ENCODE assay signal across 17 cellular contexts in the genomic region with DNA sequence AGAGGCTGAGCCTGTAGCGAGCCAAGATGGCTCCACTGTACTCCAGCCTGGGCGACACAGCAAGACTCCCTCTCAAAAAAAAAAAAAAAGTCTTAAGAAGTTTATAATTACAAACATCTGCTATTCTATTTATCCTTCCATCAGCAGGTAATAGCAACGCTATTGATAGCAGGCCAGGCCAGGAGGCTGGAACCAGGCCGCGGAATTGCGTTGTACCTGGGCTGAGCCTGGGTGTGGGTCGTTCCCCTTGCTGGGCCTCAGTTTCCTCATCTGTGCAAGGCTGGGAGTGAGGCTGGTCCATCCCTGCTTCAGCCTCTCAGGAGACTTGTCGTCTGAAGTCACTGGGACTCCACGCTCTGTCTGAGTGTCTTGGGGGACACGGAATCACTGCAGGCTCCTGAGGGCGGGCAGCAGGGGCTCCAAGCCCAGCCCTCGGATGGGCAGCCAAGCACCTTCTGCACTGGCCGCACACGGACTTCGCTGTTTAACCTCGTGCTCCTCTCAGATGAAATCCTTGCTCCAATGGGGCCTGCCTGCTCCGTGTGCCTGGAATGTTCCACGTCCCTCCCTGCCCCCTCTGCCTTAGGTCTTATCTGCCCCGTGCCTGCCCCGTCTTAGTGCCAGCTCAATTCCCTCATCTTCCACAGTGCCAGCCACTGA.
DNase-seq lines count a peak whose midpoint lies in the region; ATAC-seq and TF ChIP-seq lines count a peak whose summit lies in the region.
"Had no signal": no experiment of that assay in that cellular context is flagged by ENCODE, and none has a peak within 500 bp of the region (broad histone marks: within the 10 kb centered on the region; RNA-seq: fewer than 3 reads in every experiment).

No MANE protein-coding gene starts in this region.

- H3K9ac ChIP-seq in BLaER1: no peak overlapping the region
- H3K9ac ChIP-seq: SK-N-SH had no signal

- in situ Hi-C loops in Panc1 (cut with HindIII; ENCODE audit: low pct_unique_long_range_greater_than_20kb, low sequenced_read_pairs): no loop called here

- H3K9me3 ChIP-seq in BLaER1 (peaks cover 8% of the 10 kb centered on the region; the same call in 1 of the 2 replicates), Panc1 (ENCODE audit: control insufficient read depth, insufficient read depth, low read depth, low read length) (no peaks in the 10 kb centered on the region)
- H3K9me3 ChIP-seq: SK-N-SH had no signal

- no TSS peak for BruUV-seq in Panc1 (replicated peaks; lab: Mats Ljungman, UMichigan)

- DNase-seq in Panc1 (ENCODE audit: low read depth, low spot score) (no peak), mesenteric fat pad (ENCODE audit: low spot score) (peak; percentile 88), sciatic nerve (ENCODE audit: low spot score) (peak; percentile 17), NCI-H1048 (lab: John Stamatoyannopoulos, UW) (no peak)
- no peak for DNase-seq in stimulated activated naive CD4-positive, alpha-beta T cell treated with Interleukin-2 at 50 U/mL for 16 hours (lab: John Stamatoyannopoulos, UW)
- DNase-seq: Calu3, DMS79 treated with DMSO at 0.1 percent for 48 hours, H7, NCI-H1092, NCI-H1417 treated with DMSO at 0.1 percent for 48 hours, NCI-H1694 treated with DMSO at 0.1 percent for 48 hours, NCI-H2081, NCI-H2227 treated with DMSO at 0.1 percent for 48 hours, NCI-H526 treated with DMSO at 0.1 percent for 48 hours, SK-N-SH had no signal

- TF ChIP-seq CTCF in Panc1 (IDR thresholded peaks at IDR 0.05): no peak

- no peak overlapping the region for H3K27ac ChIP-seq in BLaER1
- no peak overlapping the region for H3K27ac ChIP-seq in Panc1 (ENCODE audit: low read length)

- ATAC-seq in Panc1 (0 out of 2 replicates have a peak, but pooled peaks have one; percentile 9), sciatic nerve (no peak), GM21390 (IDR thresholded peaks at IDR 0.05; ENCODE audit: unreplicated experiment) (no peak)

- peak overlapping the region; percentile 73 for H3K4me2 ChIP-seq in BLaER1
- H3K4me2 ChIP-seq: SK-N-SH had no signal

- H3K4me3 ChIP-seq in BLaER1 (no peak overlapping the region), Panc1 (ENCODE audit: low read depth in 2 of 2, low read length in 2 of 2) (no peak overlapping the region)

- H3K4me1 ChIP-seq in BLaER1 (peaks cover 77% of the 10 kb centered on the region), Panc1 (ENCODE audit: control insufficient read depth, insufficient read depth, low read length) (no peaks in the 10 kb centered on the region)

- intact Hi-C loops in Panc1 (cut with micrococcal nuclease; ENCODE audit: unreplicated experiment) (no loop called here), sciatic nerve (cut with DNase I) (no loop called here)

- POLR2A ChIA-PET in Panc1 (lab: Charles Lee): no interaction called here

- H3K36me3 ChIP-seq in BLaER1: no peaks in the 10 kb centered on the region
- H3K36me3 ChIP-seq in Panc1 (ENCODE audit: control insufficient read depth, insufficient read depth, low read length): no peaks in the 10 kb centered on the region

- no peaks in the 10 kb centered on the region for H4K20me1 ChIP-seq in BLaER1

- H3K27me3 ChIP-seq in BLaER1 (peaks cover 11% of the 10 kb centered on the region; the same call in 1 of the 2 replicates), Panc1 (ENCODE audit: control insufficient read depth, insufficient read depth, low read length) (no peaks in the 10 kb centered on the region)

- CTCF ChIA-PET in Panc1 (lab: Charles Lee): no interaction called here

Comparison
In these comparisons a context has a peak if more than half of its experiments do, and no peak if none do; other contexts are left out.
1. DNase-seq: peak in mesenteric fat pad (single experiment) and sciatic nerve (single experiment); none in Panc1 (single experiment), NCI-H1048 (single experiment) and stimulated activated naive CD4-positive, alpha-beta T cell treated with Interleukin-2 at 50 U/mL for 16 hours (single experiment).